Comparison of ENCODE assay signal across 8 cellular contexts in genomic region chr22:31344369-31345330, GRCh38. TPM values are rescaled to one million over a fixed set of nuclear protein-coding genes. Genes with fewer than 3 reads are reported as not detected.
DNase-seq lines count a peak whose midpoint lies in the region; ATAC-seq, FAIRE-seq and TF ChIP-seq lines count a peak whose summit lies in the region.

No MANE protein-coding gene starts in this region.

- TF ChIP-seq CTCF in DOHH2 (IDR thresholded peaks at IDR 0.05; ENCODE audit: low read depth, low read length, poor library complexity, severe bottlenecking), result no peak
- TF ChIP-seq CTCF in adrenal gland (IDR thresholded peaks at IDR 0.05), result no peak

- no peak for DNase-seq in NT2/D1 (ENCODE audit: low read depth, low spot score)
- DNase-seq in adrenal gland, result peak in 5 of 7 donors; percentile 37 to 73 (median 55)
- DNase-seq in iPS DF 6.9 (ENCODE audit: low read depth, low spot score), result no peak
- DNase-seq in small intestine, result peak; percentile 71
- DNase-seq in DMS 273 (lab: John Stamatoyannopoulos, UW; ENCODE audit: unreplicated experiment), result no peak
- no peak for DNase-seq in SHP77 (lab: John Stamatoyannopoulos, UW)

- no peak for TF ChIP-seq POLR2A in adrenal gland (IDR thresholded peaks at IDR 0.05)

- peaks cover 7% of the 10 kb centered on the region; the same call in 1 of the 2 replicates for H3F3A ChIP-seq in DOHH2 (ENCODE audit: control insufficient read depth, insufficient read depth)

- no peak for ATAC-seq in HG02763 (IDR thresholded peaks at IDR 0.05; ENCODE audit: unreplicated experiment)

- H3K79me2 ChIP-seq in DOHH2 (ENCODE audit: control insufficient read depth, low read length), result peaks cover 67% of the 10 kb centered on the region

- H3K4me1 ChIP-seq in DOHH2 (ENCODE audit: control insufficient read depth, low read length) (peaks cover 46% of the 10 kb centered on the region), NT2/D1 (ENCODE audit: insufficient read depth, insufficient read length) (peaks cover 24% of the 10 kb centered on the region), adrenal gland (replicated peaks in 1 of 2) (peaks cover 32 to 36% of the 10 kb centered on the region in 2 donors), iPS DF 6.9 (ENCODE audit: control insufficient read depth, insufficient read depth, low read length) (peaks cover 15% of the 10 kb centered on the region), small intestine (ENCODE audit: control insufficient read depth in 2 of 2, insufficient read depth in 1 of 2, low read depth in 1 of 2, low read length in 1 of 2) (peaks cover 8 to 16% of the 10 kb centered on the region in 2 donors)

- no peak for FAIRE-seq in small intestine (lab: Jason Lieb, UNC)

- H3K4me3 ChIP-seq in DOHH2 (ENCODE audit: low read length) (peak overlapping the region; percentile 98), NT2/D1 (ENCODE audit: insufficient read length, low read depth) (peak overlapping the region; percentile 50), adrenal gland (peak overlapping the region in 2 of 4 donors; percentile 51 to 89), iPS DF 6.9 (ENCODE audit: low read length) (peak overlapping the region; percentile 83), small intestine (ENCODE audit: low read depth in 1 of 2, low read length in 2 of 2) (peak overlapping the region; percentile 84 to 87)

- H4K20me1 ChIP-seq in DOHH2 (ENCODE audit: control insufficient read depth, insufficient read depth, low read depth, low read length), result peaks cover 30% of the 10 kb centered on the region

- peak overlapping the region; percentile 76 for H3K9ac ChIP-seq in NT2/D1 (ENCODE audit: insufficient read length, low read depth)

- H3K4me2 ChIP-seq in DOHH2 (ENCODE audit: low read length), result peak overlapping the region; percentile 97

- H3K9me2 ChIP-seq in DOHH2 (replicated peaks; ENCODE audit: control insufficient read depth, low read length), result no peaks in the 10 kb centered on the region

- H3K36me3 ChIP-seq in DOHH2 (ENCODE audit: control insufficient read depth, low read length) (peaks cover 66% of the 10 kb centered on the region), NT2/D1 (ENCODE audit: insufficient read depth, insufficient read length, low read length) (peaks cover 59% of the 10 kb centered on the region), adrenal gland (replicated peaks in 1 of 2) (peaks cover 0 to 20% of the 10 kb centered on the region in 2 donors), iPS DF 6.9 (ENCODE audit: control insufficient read depth, insufficient read depth, low read length) (peaks cover 13% of the 10 kb centered on the region), small intestine (ENCODE audit: control insufficient read depth in 2 of 2, insufficient read depth in 2 of 2, low read length in 2 of 2) (no peaks in the 10 kb centered on the region)

- intact Hi-C loops in adrenal gland (cut with DNase I), result loop anchor here (5.0 kb wide), 2 partner anchors 53 to 63 kb away; partner anchors contain the start of gene DRG1 (in 1 of the 2)

- peak overlapping the region; percentile 66 for H3K27ac ChIP-seq in DOHH2 (ENCODE audit: low read depth, low read length)
- peak overlapping the region in 2 of 5 donors; percentile 62 to 99 for H3K27ac ChIP-seq in adrenal gland
- no peak overlapping the region for H3K27ac ChIP-seq in iPS DF 6.9 (ENCODE audit: low read length)
- peak overlapping the region; percentile 24 to 35 for H3K27ac ChIP-seq in small intestine (ENCODE audit: low read depth in 1 of 2, low read length in 1 of 2)

- H3K27me3 ChIP-seq in DOHH2 (ENCODE audit: control insufficient read depth, low read length) (no peaks in the 10 kb centered on the region), NT2/D1 (ENCODE audit: insufficient read depth, insufficient read length) (no peaks in the 10 kb centered on the region), adrenal gland (no peaks in the 10 kb centered on the region), iPS DF 6.9 (ENCODE audit: control insufficient read depth, insufficient read depth, low read length) (no peaks in the 10 kb centered on the region), small intestine (ENCODE audit: control insufficient read depth in 2 of 2, insufficient read depth in 2 of 2, low read length in 2 of 2) (no peaks in the 10 kb centered on the region)

- 47 to 58% (median 55%) methylated on average over 18 to 46 of the region's 46 CpGs for WGBS in adrenal gland, 4 donors
- no CpG with 5 or more reads among the region's 46 CpGs for WGBS in iPS DF 6.9 (ENCODE audit: insufficient coverage, insufficient read length)
- WGBS in small intestine, 3 donors, result 6 to 24% (median 8%) methylated on average over 43 to 46 of the region's 46 CpGs

- no peaks in the 10 kb centered on the region for H3K9me3 ChIP-seq in DOHH2 (ENCODE audit: control insufficient read depth, insufficient read depth, low read length)
- no peaks in the 10 kb centered on the region for H3K9me3 ChIP-seq in NT2/D1 (ENCODE audit: insufficient read depth, low read length)
- H3K9me3 ChIP-seq in adrenal gland (replicated peaks in 1 of 3), result no peaks in the 10 kb centered on the region
- no peaks in the 10 kb centered on the region for H3K9me3 ChIP-seq in iPS DF 6.9 (ENCODE audit: control insufficient read depth, insufficient read depth, low read length)
- no peaks in the 10 kb centered on the region for H3K9me3 ChIP-seq in small intestine (ENCODE audit: control insufficient read depth, low read depth)

RNA-seq across cellular contexts. Expression of gene PATZ1, which starts 1.5 kb away (rescaled TPM):
- total RNA-seq in adrenal gland, result 10 to 100 TPM; 15.5 to 34.8 (median 28.3) TPM
- polyA plus RNA-seq in adrenal gland, result 10 to 100 TPM in 2 of 3 donors, 1 to 10 TPM in 1; 9.2 to 21.8 (median 21.0) TPM
- polyA plus RNA-seq in small intestine, result 10 to 100 TPM in 1 of 3 donors, 1 to 10 TPM in 2; 4.2 to 19.9 (median 5.7) TPM

RNA-seq across cellular contexts. Expression of gene PIK3IP1, which starts 52.4 kb away (rescaled TPM):
- total RNA-seq in adrenal gland, result 100 to 1,000 TPM in 3 of 8 donors, 10 to 100 TPM in 5; 13.7 to 161 (median 80.6) TPM
- polyA plus RNA-seq in adrenal gland, result 10 to 100 TPM; 12.1 to 22.8 (median 12.8) TPM
- polyA plus RNA-seq in small intestine, result 10 to 100 TPM in 1 of 3 donors, 1 to 10 TPM in 2; 3.1 to 16.4 (median 5.7) TPM

RNA-seq across cellular contexts. Expression of gene DRG1, which starts 54.8 kb away (rescaled TPM):
- total RNA-seq in adrenal gland, result 10 to 100 TPM; 47.2 to 84.6 (median 62.1) TPM
- polyA plus RNA-seq in adrenal gland (10 to 100 TPM; 57.4 to 89.0 (median 75.0) TPM), small intestine (10 to 100 TPM; 39.2 to 45.1 (median 41.2) TPM)

Comparison
In these comparisons a context has a peak if more than half of its experiments do, and no peak if none do; other contexts are left out.
1. DNase-seq: peak in adrenal gland (5 of 7) and small intestine (single experiment); none in NT2/D1 (single experiment), iPS DF 6.9 (single experiment), DMS 273 (single experiment) and SHP77 (0 of 2).